14 cellular contexts compared by ENCODE assay signal in genomic region chr10:112562803-112563663, GRCh38.
DNase-seq lines count a peak whose midpoint lies in the region; ATAC-seq and TF ChIP-seq lines count a peak whose summit lies in the region.
"Had no signal": no experiment of that assay in that cellular context is flagged by ENCODE, and none has a peak within 500 bp of the region (broad histone marks: within the 10 kb centered on the region; RNA-seq: fewer than 3 reads in every experiment).

No MANE protein-coding gene starts in this region.

- intact Hi-C loops in upper lobe of right lung (cut with DNase I): no loop called here

- H3K27me3 ChIP-seq in upper lobe of right lung: no peaks in the 10 kb centered on the region
- H3K27me3 ChIP-seq: ovary, stomach had no signal

- H3K4me1 Mint-ChIP-seq in stimulated activated effector memory CD8-positive, alpha-beta T cell treated with anti-CD3 and anti-CD28 coated beads, Interleukin-12 subunit alpha, Interleukin-12 subunit beta, amount 100 ng/mL, for 72 hours: no peaks in the 10 kb centered on the region

- no peak overlapping the region for H3K27ac ChIP-seq in upper lobe of right lung
- H3K27ac ChIP-seq: ovary, stomach had no signal

- H3K4me1 ChIP-seq in upper lobe of right lung: no peaks in the 10 kb centered on the region

- TF ChIP-seq CTCF in LNCaP clone FGC (IDR thresholded peaks at IDR 0.05; ENCODE audit: control insufficient read depth, extremely low read depth, insufficient read depth) (no peak), upper lobe of right lung (IDR thresholded peaks at IDR 0.05) (no peak)

- no peak overlapping the region for H3K4me3 Mint-ChIP-seq in stimulated activated effector memory CD8-positive, alpha-beta T cell treated with anti-CD3 and anti-CD28 coated beads, Interleukin-12 subunit alpha, Interleukin-12 subunit beta, amount 100 ng/mL, for 72 hours
- H3K4me3 Mint-ChIP-seq: activated naive CD8-positive, alpha-beta T cell; CD4-positive, alpha-beta memory T cell had no signal

- H3K36me3 Mint-ChIP-seq in stimulated activated effector memory CD8-positive, alpha-beta T cell treated with anti-CD3 and anti-CD28 coated beads, Interleukin-12 subunit alpha, Interleukin-12 subunit beta, amount 100 ng/mL, for 72 hours: no peaks in the 10 kb centered on the region
- H3K36me3 Mint-ChIP-seq: activated naive CD8-positive, alpha-beta T cell; CD4-positive, alpha-beta memory T cell had no signal

- no peak overlapping the region for H3K27ac Mint-ChIP-seq in stimulated activated effector memory CD8-positive, alpha-beta T cell treated with anti-CD3 and anti-CD28 coated beads, Interleukin-12 subunit alpha, Interleukin-12 subunit beta, amount 100 ng/mL, for 72 hours
- H3K27ac Mint-ChIP-seq: activated naive CD8-positive, alpha-beta T cell; CD4-positive, alpha-beta memory T cell had no signal

- H3K9me3 ChIP-seq in upper lobe of right lung: no peaks in the 10 kb centered on the region
- H3K9me3 ChIP-seq: ovary, stomach had no signal

- no peak for ATAC-seq in stimulated activated effector memory CD8-positive, alpha-beta T cell treated with anti-CD3 and anti-CD28 coated beads, Interleukin-12 subunit alpha, Interleukin-12 subunit beta, amount 100 ng/mL, for 72 hours
- ATAC-seq in upper lobe of right lung: no peak

- H3K36me3 ChIP-seq in upper lobe of right lung: no peaks in the 10 kb centered on the region
- H3K36me3 ChIP-seq: ovary, stomach had no signal

- H3K9me3 Mint-ChIP-seq in stimulated activated effector memory CD8-positive, alpha-beta T cell treated with anti-CD3 and anti-CD28 coated beads, Interleukin-12 subunit alpha, Interleukin-12 subunit beta, amount 100 ng/mL, for 72 hours: no peaks in the 10 kb centered on the region
- H3K9me3 Mint-ChIP-seq: CD4-positive, alpha-beta memory T cell had no signal

- DNase-seq in COLO668 (lab: John Stamatoyannopoulos, UW; ENCODE audit: unreplicated experiment) (peak; percentile 22), LNCaP clone FGC (ENCODE audit: low read depth) (peak; percentile 73), NCI-H345 (lab: John Stamatoyannopoulos, UW) (peak; percentile 73), dermis blood vessel endothelial cell (peak; percentile 6), NCI-H2227 treated with DMSO at 0.1 percent for 48 hours (lab: John Stamatoyannopoulos, UW) (no peak), upper lobe of right lung (no peak)
- no peak for DNase-seq in stimulated activated effector memory CD8-positive, alpha-beta T cell treated with anti-CD3 and anti-CD28 coated beads, Interleukin-12 subunit alpha, Interleukin-12 subunit beta, amount 100 ng/mL, for 72 hours (ENCODE audit: low spot score in 2 of 2)
- no peak for DNase-seq in activated CD4-positive, CD25-positive, alpha-beta regulatory T cell (lab: John Stamatoyannopoulos, UW)
- DNase-seq: CD4-positive, alpha-beta memory T cell; GDM1; NCI-H1436; ovary; stomach had no signal

- H3K4me3 ChIP-seq in LNCaP clone FGC (ENCODE audit: low read depth, low read length) (no peak overlapping the region), upper lobe of right lung (no peak overlapping the region)
- H3K4me3 ChIP-seq: ovary, stomach had no signal

Comparison
In these comparisons a context has a peak if more than half of its experiments do, and no peak if none do; other contexts are left out.
1. DNase-seq: peak in COLO668 (single experiment), LNCaP clone FGC (single experiment), NCI-H345 (single experiment) and dermis blood vessel endothelial cell (single experiment); none in NCI-H2227 treated with DMSO at 0.1 percent for 48 hours (single experiment), stimulated activated effector memory CD8-positive, alpha-beta T cell treated with anti-CD3 and anti-CD28 coated beads, Interleukin-12 subunit alpha, Interleukin-12 subunit beta, amount 100 ng/mL, for 72 hours (0 of 2), activated CD4-positive, CD25-positive, alpha-beta regulatory T cell (0 of 4) and upper lobe of right lung (single experiment).